In genomic region chr9:84897362-84898094, GRCh38 we compare ENCODE assay signal across 16 cellular contexts.
DNase-seq lines count a peak whose midpoint lies in the region; ATAC-seq, FAIRE-seq and TF ChIP-seq lines count a peak whose summit lies in the region.
"Had no signal": no experiment of that assay in that cellular context is flagged by ENCODE, and none has a peak within 500 bp of the region (broad histone marks: within the 10 kb centered on the region; RNA-seq: fewer than 3 reads in every experiment).

No MANE protein-coding gene starts in this region.

- no peaks in the 10 kb centered on the region for H3K9me3 ChIP-seq in upper lobe of right lung
- H3K9me3 ChIP-seq in pancreas: no peaks in the 10 kb centered on the region

- intact Hi-C loops in upper lobe of right lung (cut with DNase I): no loop called here
- intact Hi-C loops in pancreas (cut with DNase I): no loop called here

- H3K27me3 ChIP-seq in upper lobe of right lung (no peaks in the 10 kb centered on the region), pancreas (no peaks in the 10 kb centered on the region)

- peak; percentile 27 for ATAC-seq in upper lobe of right lung
- no peak for ATAC-seq in pancreas
- ATAC-seq: CD8-positive, alpha-beta T cell; HCT116 had no signal

- H3K27ac ChIP-seq in upper lobe of right lung: no peak overlapping the region
- H3K27ac ChIP-seq in pancreas: no peak overlapping the region
- H3K27ac ChIP-seq: 22Rv1, HL-60 had no signal

- H3K36me3 ChIP-seq in upper lobe of right lung (no peaks in the 10 kb centered on the region), pancreas (no peaks in the 10 kb centered on the region)

- H3K4me3 ChIP-seq in upper lobe of right lung (no peak overlapping the region), pancreas (no peak overlapping the region)

- H3K4me1 ChIP-seq in upper lobe of right lung (no peaks in the 10 kb centered on the region), pancreas (no peaks in the 10 kb centered on the region)

- DNase-seq in NCI-H146 (lab: John Stamatoyannopoulos, UW) (peak; percentile 8), NCI-H146 treated with DMSO at 0.1 percent for 48 hours (lab: John Stamatoyannopoulos, UW; ENCODE audit: unreplicated experiment) (no peak), cerebellum (ENCODE audit: low spot score) (peak; percentile 19), myocyte (ENCODE audit: low read depth) (peak; percentile 8), upper lobe of right lung (no peak), DMS 273 treated with DMSO at 0.1 percent for 48 hours (lab: John Stamatoyannopoulos, UW) (no peak), pancreas (no peak)
- no peak for DNase-seq in activated CD4-positive, alpha-beta T cell treated with anti-CD3 and anti-CD28 coated beads, Interleukin-2, amount 50 U/mL, for 4 hours
- DNase-seq: CD8-positive, alpha-beta T cell; COR-L47; DND-41; GDM1 had no signal

- TF ChIP-seq CTCF in upper lobe of right lung (IDR thresholded peaks at IDR 0.05) (no peak), pancreas (IDR thresholded peaks at IDR 0.05) (no peak)

- FAIRE-seq in pancreas (lab: Jason Lieb, UNC): no peak
- FAIRE-seq: D721Med had no signal

- 76 to 84% methylated on average over 7 of the region's 7 CpGs for WGBS in pancreas, 2 donors

Comparison
In these comparisons a context has a peak if more than half of its experiments do, and no peak if none do; other contexts are left out.
1. DNase-seq: peak in NCI-H146 (single experiment), cerebellum (single experiment) and myocyte (single experiment); none in NCI-H146 treated with DMSO at 0.1 percent for 48 hours (single experiment), upper lobe of right lung (single experiment), DMS 273 treated with DMSO at 0.1 percent for 48 hours (single experiment), pancreas (0 of 6) and activated CD4-positive, alpha-beta T cell treated with anti-CD3 and anti-CD28 coated beads, Interleukin-2, amount 50 U/mL, for 4 hours (0 of 2).